In genomic region chr2:215772634-215773563, GRCh38 we compare ENCODE assay signal across 18 cellular contexts.
DNase-seq lines count a peak whose midpoint lies in the region; ATAC-seq and TF ChIP-seq lines count a peak whose summit lies in the region.
"Had no signal": no experiment of that assay in that cellular context is flagged by ENCODE, and none has a peak within 500 bp of the region (broad histone marks: within the 10 kb centered on the region; RNA-seq: fewer than 3 reads in every experiment).

No MANE protein-coding gene starts in this region.

- no peaks in the 10 kb centered on the region for H4K20me1 ChIP-seq in hepatocyte (ENCODE audit: insufficient read depth, poor library complexity, severe bottlenecking)

- H3K36me3 ChIP-seq in hepatocyte (replicated peaks; ENCODE audit: insufficient read depth, low read depth): no peaks in the 10 kb centered on the region
- no peaks in the 10 kb centered on the region for H3K36me3 ChIP-seq in skeletal muscle satellite cell (ENCODE audit: insufficient read depth, low read length)
- no peaks in the 10 kb centered on the region for H3K36me3 ChIP-seq in adrenal gland (replicated peaks in 1 of 2)
- H3K36me3 ChIP-seq: upper lobe of right lung had no signal

- no peak for TF ChIP-seq POLR2A in adrenal gland (IDR thresholded peaks at IDR 0.05)

- H3K27me3 ChIP-seq in hepatocyte (no peaks in the 10 kb centered on the region), skeletal muscle satellite cell (ENCODE audit: control insufficient read depth, insufficient read depth, low read length) (no peaks in the 10 kb centered on the region), adrenal gland (no peaks in the 10 kb centered on the region)
- H3K27me3 ChIP-seq: upper lobe of right lung had no signal

- H3K9me2 ChIP-seq in hepatocyte (replicated peaks; ENCODE audit: insufficient read depth): no peaks in the 10 kb centered on the region

- H3K9ac ChIP-seq in skeletal muscle satellite cell (ENCODE audit: low read depth, low read length): peak overlapping the region; percentile 78

- TF ChIP-seq CTCF in VCaP (conservative IDR thresholded peaks at IDR 0.05) (no peak), hepatocyte (IDR thresholded peaks at IDR 0.05; ENCODE audit: poor library complexity) (no peak), adrenal gland (IDR thresholded peaks at IDR 0.05) (no peak)

- DNase-seq in ELR (ENCODE audit: low read depth) (peak; percentile 41), hepatocyte (ENCODE audit: low spot score) (no peak), NCI-H2029 (lab: John Stamatoyannopoulos, UW) (no peak), adrenal gland (no peak)
- DNase-seq: activated T-cell treated with anti-CD3 and anti-CD28 coated beads for 4 hours; KG1; midbrain; NCI-H1694 treated with DMSO at 0.1 percent for 48 hours; NCI-H524 treated with DMSO at 0.1 percent for 48 hours; stimulated activated CD4-positive, alpha-beta T cell treated with anti-CD3 and anti-CD28 coated beads, Interleukin-2, amount 100 ng/mL, for 24 hours; T-helper 1 cell; upper lobe of right lung had no signal

- H3K79me2 ChIP-seq in hepatocyte: no peaks in the 10 kb centered on the region

- 49% methylated on average over 5 of the region's 5 CpGs for WGBS in hepatocyte (ENCODE audit: low lambda C conversion rate, missing lambda C conversion rate)
- 68 to 81% (median 77%) methylated on average over 5 of the region's 5 CpGs for WGBS in adrenal gland, 4 donors

- H3K4me2 ChIP-seq in hepatocyte: peak overlapping the region; percentile 56
- H3K4me2 ChIP-seq in skeletal muscle satellite cell (ENCODE audit: low read length): peak overlapping the region; percentile 69

- ATAC-seq in HG02885 (IDR thresholded peaks at IDR 0.05; ENCODE audit: poor library complexity, unreplicated experiment): no peak
- ATAC-seq: activated CD4-positive, alpha-beta T cell treated with anti-CD3 and anti-CD28 coated beads for 36 hours; Panc1 had no signal

- intact Hi-C loops in adrenal gland (cut with DNase I): no loop called here

- H3K4me1 ChIP-seq in hepatocyte (ENCODE audit: insufficient read depth) (peaks cover 26% of the 10 kb centered on the region), skeletal muscle satellite cell (ENCODE audit: control insufficient read depth, insufficient read depth, low read length) (peaks cover 39% of the 10 kb centered on the region), adrenal gland (replicated peaks in 1 of 2) (peaks cover 0 to 2% of the 10 kb centered on the region in 2 donors)
- H3K4me1 ChIP-seq: upper lobe of right lung had no signal

- H3K9me3 ChIP-seq in hepatocyte (ENCODE audit: low read depth) (no peaks in the 10 kb centered on the region), skeletal muscle satellite cell (replicated peaks; ENCODE audit: low read length) (no peaks in the 10 kb centered on the region), adrenal gland (replicated peaks in 1 of 3) (no peaks in the 10 kb centered on the region)
- H3K9me3 ChIP-seq: upper lobe of right lung had no signal

- H3K27ac ChIP-seq in VCaP (peak overlapping the region; percentile 34), hepatocyte (peak overlapping the region; percentile 87), adrenal gland (no peak overlapping the region)
- H3K27ac ChIP-seq: upper lobe of right lung had no signal

- H3K4me3 ChIP-seq in hepatocyte (no peak overlapping the region), skeletal muscle satellite cell (ENCODE audit: low read length) (peak overlapping the region; percentile 50), adrenal gland (no peak overlapping the region)
- H3K4me3 ChIP-seq: GM23338, upper lobe of right lung had no signal

- H2AFZ ChIP-seq in hepatocyte: no peak overlapping the region
- H2AFZ ChIP-seq: GM23338 had no signal

Comparison
In these comparisons a context has a peak if more than half of its experiments do, and no peak if none do; other contexts are left out.
1. H3K27ac ChIP-seq: peak in VCaP (single experiment) and hepatocyte (single experiment); none in adrenal gland (0 of 5).